In genomic region chr10:49278497-49278902, GRCh38 we compare ENCODE assay signal across 1 cellular context.
TF ChIP-seq lines count a peak whose summit lies in the region.

No MANE protein-coding gene starts in this region.

TF ChIP-seq in SK-N-SH treated with all-trans-retinoic acid at 6 μM for 48 hours, 23 proteins besides CTCF, POLR2A, EP300 and RAD21 (continued from another document):
- no peak for TF ChIP-seq TSHZ2 (CRISPR knock-in tag; IDR thresholded peaks at IDR 0.05)
- TF ChIP-seq RARB (CRISPR knock-in tag; IDR thresholded peaks at IDR 0.05): no peak
- no peak for TF ChIP-seq ESRRG (CRISPR knock-in tag; IDR thresholded peaks at IDR 0.05)
